In the genomic region with DNA sequence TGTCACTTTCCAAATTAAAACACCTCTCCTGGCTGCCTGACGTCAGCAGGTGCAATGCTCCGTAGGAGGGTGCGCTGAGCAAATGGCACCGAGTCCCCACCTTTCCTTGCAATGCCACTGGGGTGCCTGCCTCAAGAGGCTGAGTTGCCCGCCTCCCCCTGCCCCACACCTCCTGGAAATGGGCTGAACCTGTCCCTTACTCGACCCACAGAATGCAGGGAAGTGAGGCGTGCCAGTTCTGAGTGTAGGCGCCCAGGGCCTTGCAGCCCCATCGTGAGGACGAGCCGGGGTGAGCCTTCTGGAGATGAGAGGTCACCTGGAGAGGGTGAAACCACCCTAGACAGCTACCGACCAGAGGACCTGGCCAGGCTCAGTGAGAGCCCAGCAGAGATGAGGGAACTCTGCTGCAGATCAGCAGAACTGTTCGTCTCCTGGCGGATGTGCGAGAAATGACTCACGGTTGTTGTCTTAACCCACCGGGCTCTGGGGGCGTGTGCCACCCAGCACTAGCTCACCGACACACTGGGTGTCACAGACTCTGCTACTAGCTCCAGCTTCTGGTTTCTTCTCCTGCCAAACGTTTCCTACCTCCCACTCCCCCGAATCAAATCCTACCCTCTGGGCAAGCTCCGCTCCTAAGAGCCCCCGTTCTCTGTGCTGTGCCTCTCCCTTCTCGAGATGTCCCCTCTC, we compare ENCODE assay signal across 20 cellular contexts.
DNase-seq lines count a peak whose midpoint lies in the region; ATAC-seq and TF ChIP-seq lines count a peak whose summit lies in the region.
"Had no signal": no experiment of that assay in that cellular context is flagged by ENCODE, and none has a peak within 500 bp of the region (broad histone marks: within the 10 kb centered on the region; RNA-seq: fewer than 3 reads in every experiment).

No MANE protein-coding gene starts in this region.

- H3K4me3 ChIP-seq in MG63 (no peak overlapping the region), suprapubic skin (no peak overlapping the region)
- H3K4me3 ChIP-seq: breast epithelium, PC-9, thoracic aorta had no signal

- H3K9me3 ChIP-seq in MG63 (no peaks in the 10 kb centered on the region), suprapubic skin (no peaks in the 10 kb centered on the region)
- H3K9me3 ChIP-seq: breast epithelium, thoracic aorta had no signal

- TF ChIP-seq EP300 in suprapubic skin (IDR thresholded peaks at IDR 0.05), result no peak

- H3K4me3 Mint-ChIP-seq in activated naive CD4-positive, alpha-beta T cell treated with anti-CD3 and anti-CD28 coated beads for 36 hours, result no peak overlapping the region
- H3K4me3 Mint-ChIP-seq in effector memory CD8-positive, alpha-beta T cell, result peak overlapping the region in 1 of 2 donors; percentile 42
- no peak overlapping the region for H3K4me3 Mint-ChIP-seq in stimulated activated effector memory CD8-positive, alpha-beta T cell treated with anti-CD3 and anti-CD28 coated beads, Interleukin-12 subunit alpha, Interleukin-12 subunit beta, amount 100 ng/mL, for 72 hours
- H3K4me3 Mint-ChIP-seq: activated naive CD4-positive, alpha-beta T cell treated with anti-CD3 and anti-CD28 coated beads, Interleukin-2, amount 50 U/mL, for 24 hours; memory B cell; nephron had no signal

- peaks cover 7% of the 10 kb centered on the region for H3K4me1 ChIP-seq in suprapubic skin
- H3K4me1 ChIP-seq: breast epithelium had no signal

- 74% methylated on average over 19 of the region's 24 CpGs for WGBS in suprapubic skin

- no peaks in the 10 kb centered on the region for H3K27me3 Mint-ChIP-seq in activated naive CD4-positive, alpha-beta T cell treated with anti-CD3 and anti-CD28 coated beads for 36 hours (ENCODE audit: low read depth)
- peaks cover 11 to 28% of the 10 kb centered on the region in 2 donors for H3K27me3 Mint-ChIP-seq in effector memory CD8-positive, alpha-beta T cell
- H3K27me3 Mint-ChIP-seq: activated naive CD4-positive, alpha-beta T cell treated with anti-CD3 and anti-CD28 coated beads, Interleukin-2, amount 50 U/mL, for 24 hours had no signal

- DNase-seq in activated naive CD4-positive, alpha-beta T cell treated with Interleukin-2 at 50 U/mL for 16 hours, result peak; percentile 11
- no peak for DNase-seq in activated naive CD4-positive, alpha-beta T cell treated with anti-CD3 and anti-CD28 coated beads for 36 hours
- peak; percentile 45 for DNase-seq in MG63
- peak in 1 of 3 experiments; percentile 20 for DNase-seq in effector memory CD8-positive, alpha-beta T cell
- no peak for DNase-seq in stimulated activated effector memory CD8-positive, alpha-beta T cell treated with anti-CD3 and anti-CD28 coated beads, Interleukin-12 subunit alpha, Interleukin-12 subunit beta, amount 100 ng/mL, for 72 hours (ENCODE audit: low spot score in 2 of 2)
- DNase-seq in DMS79 (lab: John Stamatoyannopoulos, UW), result no peak
- DNase-seq in suprapubic skin (ENCODE audit: low spot score in 2 of 2), result no peak
- DNase-seq: Calu3, GOT3, islet precursor cell, MM.1S, NCI-H2081 treated with DMSO at 0.1 percent for 48 hours, NCI-H524 treated with DMSO at 0.1 percent for 48 hours, PC-9 had no signal

- H3K27ac ChIP-seq in suprapubic skin, result no peak overlapping the region
- H3K27ac ChIP-seq: breast epithelium, PC-9, thoracic aorta had no signal

- CTCF ChIA-PET in activated naive CD4-positive, alpha-beta T cell treated with anti-CD3 and anti-CD28 coated beads for 36 hours (lab: Charles Lee), result no interaction called here

- H3K27ac Mint-ChIP-seq in activated naive CD4-positive, alpha-beta T cell treated with anti-CD3 and anti-CD28 coated beads for 36 hours, result no peak overlapping the region
- peak overlapping the region; percentile 39 to 69 for H3K27ac Mint-ChIP-seq in effector memory CD8-positive, alpha-beta T cell
- H3K27ac Mint-ChIP-seq in stimulated activated effector memory CD8-positive, alpha-beta T cell treated with anti-CD3 and anti-CD28 coated beads, Interleukin-12 subunit alpha, Interleukin-12 subunit beta, amount 100 ng/mL, for 72 hours, result peak overlapping the region; percentile 48
- H3K27ac Mint-ChIP-seq: activated naive CD4-positive, alpha-beta T cell treated with anti-CD3 and anti-CD28 coated beads, Interleukin-2, amount 50 U/mL, for 24 hours; memory B cell had no signal

- no peaks in the 10 kb centered on the region for H3K9me3 Mint-ChIP-seq in activated naive CD4-positive, alpha-beta T cell treated with anti-CD3 and anti-CD28 coated beads for 36 hours
- H3K9me3 Mint-ChIP-seq in effector memory CD8-positive, alpha-beta T cell, result no peaks in the 10 kb centered on the region
- H3K9me3 Mint-ChIP-seq in stimulated activated effector memory CD8-positive, alpha-beta T cell treated with anti-CD3 and anti-CD28 coated beads, Interleukin-12 subunit alpha, Interleukin-12 subunit beta, amount 100 ng/mL, for 72 hours, result no peaks in the 10 kb centered on the region
- H3K9me3 Mint-ChIP-seq: activated naive CD4-positive, alpha-beta T cell treated with anti-CD3 and anti-CD28 coated beads, Interleukin-2, amount 50 U/mL, for 24 hours; memory B cell; nephron had no signal

- no peak for TF ChIP-seq POLR2A in suprapubic skin (IDR thresholded peaks at IDR 0.05)

- intact Hi-C loops in activated naive CD4-positive, alpha-beta T cell treated with anti-CD3 and anti-CD28 coated beads for 36 hours (cut with micrococcal nuclease), result no loop called here

- H3K4me1 Mint-ChIP-seq in activated naive CD4-positive, alpha-beta T cell treated with anti-CD3 and anti-CD28 coated beads for 36 hours (ENCODE audit: low read depth), result no peaks in the 10 kb centered on the region
- peaks cover 4 to 5% of the 10 kb centered on the region in 2 donors for H3K4me1 Mint-ChIP-seq in effector memory CD8-positive, alpha-beta T cell (ENCODE audit: low read depth in 2 of 2)
- H3K4me1 Mint-ChIP-seq in stimulated activated effector memory CD8-positive, alpha-beta T cell treated with anti-CD3 and anti-CD28 coated beads, Interleukin-12 subunit alpha, Interleukin-12 subunit beta, amount 100 ng/mL, for 72 hours, result peaks cover 10% of the 10 kb centered on the region
- H3K4me1 Mint-ChIP-seq: activated naive CD4-positive, alpha-beta T cell treated with anti-CD3 and anti-CD28 coated beads, Interleukin-2, amount 50 U/mL, for 24 hours; memory B cell had no signal

- no peak for TF ChIP-seq CTCF in suprapubic skin (IDR thresholded peaks at IDR 0.05)

- H3K27me3 ChIP-seq in MG63 (no peaks in the 10 kb centered on the region), suprapubic skin (no peaks in the 10 kb centered on the region)

- H3K36me3 ChIP-seq in MG63, result no peaks in the 10 kb centered on the region
- no peaks in the 10 kb centered on the region for H3K36me3 ChIP-seq in suprapubic skin
- H3K36me3 ChIP-seq: breast epithelium, thoracic aorta had no signal

- ATAC-seq in effector memory CD8-positive, alpha-beta T cell (replicated peaks), result peak; percentile 74
- ATAC-seq in stimulated activated effector memory CD8-positive, alpha-beta T cell treated with anti-CD3 and anti-CD28 coated beads, Interleukin-12 subunit alpha, Interleukin-12 subunit beta, amount 100 ng/mL, for 72 hours, result peak; percentile 93
- no peak for ATAC-seq in HG02678 (IDR thresholded peaks at IDR 0.05; ENCODE audit: unreplicated experiment)

- H3K36me3 Mint-ChIP-seq in activated naive CD4-positive, alpha-beta T cell treated with anti-CD3 and anti-CD28 coated beads for 36 hours (ENCODE audit: low read depth), result no peaks in the 10 kb centered on the region
- no peaks in the 10 kb centered on the region for H3K36me3 Mint-ChIP-seq in effector memory CD8-positive, alpha-beta T cell (ENCODE audit: insufficient read depth)
- H3K36me3 Mint-ChIP-seq in stimulated activated effector memory CD8-positive, alpha-beta T cell treated with anti-CD3 and anti-CD28 coated beads, Interleukin-12 subunit alpha, Interleukin-12 subunit beta, amount 100 ng/mL, for 72 hours, result no peaks in the 10 kb centered on the region
- H3K36me3 Mint-ChIP-seq: activated naive CD4-positive, alpha-beta T cell treated with anti-CD3 and anti-CD28 coated beads, Interleukin-2, amount 50 U/mL, for 24 hours; memory B cell had no signal

Comparison
In these comparisons a context has a peak if more than half of its experiments do, and no peak if none do; other contexts are left out.
1. DNase-seq: peak in activated naive CD4-positive, alpha-beta T cell treated with Interleukin-2 at 50 U/mL for 16 hours (single experiment) and MG63 (single experiment); none in activated naive CD4-positive, alpha-beta T cell treated with anti-CD3 and anti-CD28 coated beads for 36 hours (single experiment), stimulated activated effector memory CD8-positive, alpha-beta T cell treated with anti-CD3 and anti-CD28 coated beads, Interleukin-12 subunit alpha, Interleukin-12 subunit beta, amount 100 ng/mL, for 72 hours (0 of 2), DMS79 (single experiment) and suprapubic skin (0 of 2).